Comparison of ENCODE assay signal across 16 cellular contexts in genomic region chr18:10536270-10536669, GRCh38.
"Had no signal": no experiment of that assay in that cellular context is flagged by ENCODE, and none has a peak within 500 bp of the region (broad histone marks: within the 10 kb centered on the region; RNA-seq: fewer than 3 reads in every experiment).

No MANE protein-coding gene starts in this region.

- ATAC-seq: activated CD4-positive, CD25-positive, alpha-beta regulatory T cell treated with anti-CD3 and anti-CD28 coated beads, Interleukin-2, amount 50 U/mL, for 24 hours; activated T-cell treated with anti-CD3 and anti-CD28 coated beads, Interleukin-2, amount 50 U/mL, for 4 hours; left lung; natural killer cell treated with Interleukin-12 subunit alpha and Interleukin-12 subunit beta and Interleukin-15 and Interleukin-18, amount 100 ng/mL, for 72 hours had no signal

- H3K4me1 ChIP-seq: adrenal gland, left lung, right atrium auricular region, transverse colon had no signal

- H3K4me2 ChIP-seq: smooth muscle cell had no signal

- H3K27ac Mint-ChIP-seq: natural killer cell treated with Interleukin-12 subunit alpha and Interleukin-12 subunit beta and Interleukin-15 and Interleukin-18, amount 100 ng/mL, for 72 hours; T-helper 2 cell treated with Interferon-gamma antibody and Interleukin-4, amounts not matched to agents 5 μg/mL and 100 μg/mL, for 36 hours had no signal

- H3K9me3 ChIP-seq: adrenal gland, left lung, right atrium auricular region, transverse colon had no signal

- H3K4me3 ChIP-seq: adrenal gland, dorsolateral prefrontal cortex, left lung, right atrium auricular region, smooth muscle cell, transverse colon had no signal

- H3K27me3 Mint-ChIP-seq: natural killer cell treated with Interleukin-12 subunit alpha and Interleukin-12 subunit beta and Interleukin-15 and Interleukin-18, amount 100 ng/mL, for 72 hours had no signal

- DNase-seq: activated T-cell treated with anti-CD3 and anti-CD28 coated beads, Interleukin-2, amount 50 U/mL, for 4 hours; adrenal gland; dorsolateral prefrontal cortex; islet precursor cell; left lung; mesenchymal stem cell; nucleus accumbens; stimulated activated naive CD4-positive, alpha-beta T cell; substantia nigra; SW 1271; transverse colon had no signal

- H3K27ac ChIP-seq: adrenal gland, dorsolateral prefrontal cortex, left lung, right atrium auricular region, transverse colon had no signal

- H3K27me3 ChIP-seq: adrenal gland, dorsolateral prefrontal cortex, left lung, right atrium auricular region, transverse colon had no signal

- H3K4me3 Mint-ChIP-seq: activated T-cell treated with anti-CD3 and anti-CD28 coated beads, Interleukin-2, amount 50 U/mL, for 4 hours; natural killer cell treated with Interleukin-12 subunit alpha and Interleukin-12 subunit beta and Interleukin-15 and Interleukin-18, amount 100 ng/mL, for 72 hours; T-helper 2 cell treated with Interferon-gamma antibody and Interleukin-4, amounts not matched to agents 5 μg/mL and 100 μg/mL, for 36 hours had no signal

- H3K9me3 Mint-ChIP-seq: activated T-cell treated with anti-CD3 and anti-CD28 coated beads, Interleukin-2, amount 50 U/mL, for 4 hours; natural killer cell treated with Interleukin-12 subunit alpha and Interleukin-12 subunit beta and Interleukin-15 and Interleukin-18, amount 100 ng/mL, for 72 hours; T-helper 2 cell treated with Interferon-gamma antibody and Interleukin-4, amounts not matched to agents 5 μg/mL and 100 μg/mL, for 36 hours had no signal
